ENCODE assay signal across 1 cellular context in genomic region chr2:31347788-31348187, GRCh38.
TF ChIP-seq lines count a peak whose summit lies in the region.

No MANE protein-coding gene starts in this region.

TF ChIP-seq in WTC11, 78 proteins besides CTCF, POLR2A, EP300 and RAD21 (continued from another document):
- TF ChIP-seq, protein P1, sequence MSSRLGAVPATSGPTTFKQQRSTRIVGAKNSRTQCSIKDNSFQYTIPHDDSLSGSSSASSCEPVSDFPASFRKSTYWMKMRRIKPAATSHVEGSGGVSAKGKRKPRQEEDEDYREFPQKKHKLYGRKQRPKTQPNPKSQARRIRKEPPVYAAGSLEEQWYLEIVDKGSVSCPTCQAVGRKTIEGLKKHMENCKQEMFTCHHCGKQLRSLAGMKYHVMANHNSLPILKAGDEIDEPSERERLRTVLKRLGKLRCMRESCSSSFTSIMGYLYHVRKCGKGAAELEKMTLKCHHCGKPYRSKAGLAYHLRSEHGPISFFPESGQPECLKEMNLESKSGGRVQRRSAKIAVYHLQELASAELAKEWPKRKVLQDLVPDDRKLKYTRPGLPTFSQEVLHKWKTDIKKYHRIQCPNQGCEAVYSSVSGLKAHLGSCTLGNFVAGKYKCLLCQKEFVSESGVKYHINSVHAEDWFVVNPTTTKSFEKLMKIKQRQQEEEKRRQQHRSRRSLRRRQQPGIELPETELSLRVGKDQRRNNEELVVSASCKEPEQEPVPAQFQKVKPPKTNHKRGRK (CRISPR knock-in tag; IDR thresholded peaks at IDR 0.05; ENCODE audit: borderline replicate concordance): no peak
- no peak for TF ChIP-seq ATF6 (CRISPR knock-in tag; IDR thresholded peaks at IDR 0.05)
- TF ChIP-seq, protein P2, sequence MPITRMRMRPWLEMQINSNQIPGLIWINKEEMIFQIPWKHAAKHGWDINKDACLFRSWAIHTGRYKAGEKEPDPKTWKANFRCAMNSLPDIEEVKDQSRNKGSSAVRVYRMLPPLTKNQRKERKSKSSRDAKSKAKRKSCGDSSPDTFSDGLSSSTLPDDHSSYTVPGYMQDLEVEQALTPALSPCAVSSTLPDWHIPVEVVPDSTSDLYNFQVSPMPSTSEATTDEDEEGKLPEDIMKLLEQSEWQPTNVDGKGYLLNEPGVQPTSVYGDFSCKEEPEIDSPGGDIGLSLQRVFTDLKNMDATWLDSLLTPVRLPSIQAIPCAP (CRISPR knock-in tag; IDR thresholded peaks at IDR 0.05): no peak
- no peak for TF ChIP-seq SMAD4 (CRISPR knock-in tag; IDR thresholded peaks at IDR 0.05)
- TF ChIP-seq TEAD1 (CRISPR knock-in tag; IDR thresholded peaks at IDR 0.05): no peak
- TF ChIP-seq CREB1 (CRISPR knock-in tag; IDR thresholded peaks at IDR 0.05): no peak
- TF ChIP-seq, protein P3, sequence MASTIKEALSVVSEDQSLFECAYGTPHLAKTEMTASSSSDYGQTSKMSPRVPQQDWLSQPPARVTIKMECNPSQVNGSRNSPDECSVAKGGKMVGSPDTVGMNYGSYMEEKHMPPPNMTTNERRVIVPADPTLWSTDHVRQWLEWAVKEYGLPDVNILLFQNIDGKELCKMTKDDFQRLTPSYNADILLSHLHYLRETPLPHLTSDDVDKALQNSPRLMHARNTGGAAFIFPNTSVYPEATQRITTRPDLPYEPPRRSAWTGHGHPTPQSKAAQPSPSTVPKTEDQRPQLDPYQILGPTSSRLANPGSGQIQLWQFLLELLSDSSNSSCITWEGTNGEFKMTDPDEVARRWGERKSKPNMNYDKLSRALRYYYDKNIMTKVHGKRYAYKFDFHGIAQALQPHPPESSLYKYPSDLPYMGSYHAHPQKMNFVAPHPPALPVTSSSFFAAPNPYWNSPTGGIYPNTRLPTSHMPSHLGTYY (CRISPR knock-in tag; IDR thresholded peaks at IDR 0.05): no peak
- no peak for TF ChIP-seq ARID4B (CRISPR knock-in tag; IDR thresholded peaks at IDR 0.05; ENCODE audit: borderline replicate concordance)
- TF ChIP-seq E2F5 (CRISPR knock-in tag; IDR thresholded peaks at IDR 0.05): no peak
- TF ChIP-seq ZNF232 (CRISPR knock-in tag; IDR thresholded peaks at IDR 0.05): no peak
- TF ChIP-seq NR1H2 (CRISPR knock-in tag; IDR thresholded peaks at IDR 0.05): no peak
- no peak for TF ChIP-seq MLX (CRISPR knock-in tag; IDR thresholded peaks at IDR 0.05)
- TF ChIP-seq, protein P4, sequence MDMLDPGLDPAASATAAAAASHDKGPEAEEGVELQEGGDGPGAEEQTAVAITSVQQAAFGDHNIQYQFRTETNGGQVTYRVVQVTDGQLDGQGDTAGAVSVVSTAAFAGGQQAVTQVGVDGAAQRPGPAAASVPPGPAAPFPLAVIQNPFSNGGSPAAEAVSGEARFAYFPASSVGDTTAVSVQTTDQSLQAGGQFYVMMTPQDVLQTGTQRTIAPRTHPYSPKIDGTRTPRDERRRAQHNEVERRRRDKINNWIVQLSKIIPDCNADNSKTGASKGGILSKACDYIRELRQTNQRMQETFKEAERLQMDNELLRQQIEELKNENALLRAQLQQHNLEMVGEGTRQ (CRISPR knock-in tag; IDR thresholded peaks at IDR 0.05): no peak
- TF ChIP-seq GABPB1 (CRISPR knock-in tag; IDR thresholded peaks at IDR 0.05): no peak
